Comparison of ENCODE assay signal across 9 cellular contexts in genomic region chr6:116450769-116451740, GRCh38. TPM values are rescaled to one million over a fixed set of nuclear protein-coding genes. Genes with fewer than 3 reads are reported as not detected.
DNase-seq lines count a peak whose midpoint lies in the region; ATAC-seq and TF ChIP-seq lines count a peak whose summit lies in the region.
"Had no signal": no experiment of that assay in that cellular context is flagged by ENCODE, and none has a peak within 500 bp of the region (broad histone marks: within the 10 kb centered on the region; RNA-seq: fewer than 3 reads in every experiment).

No MANE protein-coding gene starts in this region.

- H4K5ac ChIP-seq in H9 (ENCODE audit: insufficient read length, low read depth, low read length): no peak overlapping the region

- H3K4me3 Mint-ChIP-seq in H9: no peak overlapping the region
- no peak overlapping the region for H3K4me3 Mint-ChIP-seq in activated CD8-positive, alpha-beta memory T cell treated with anti-CD3 and anti-CD28 coated beads, Interleukin-2, amount 10 ng/mL, durations not matched to agents 7 days and 5 days

- H3K23me2 ChIP-seq in H9 (ENCODE audit: insufficient read length, low read depth, low read length, poor library complexity, severe bottlenecking): no peaks in the 10 kb centered on the region

- no peak overlapping the region for H3K56ac ChIP-seq in H9 (ENCODE audit: insufficient read length, low read depth, low read length)

- H3T11ph ChIP-seq in H9 (ENCODE audit: low read length): no peak overlapping the region

- no peak overlapping the region for H2AFZ ChIP-seq in H9 (ENCODE audit: low read length)
- H2AFZ ChIP-seq: parathyroid adenoma had no signal

- H3K9me3 ChIP-seq in H9 (ENCODE audit: control insufficient read depth, low read depth, low read length): no peaks in the 10 kb centered on the region

- no peak overlapping the region for H3K23ac ChIP-seq in H9 (ENCODE audit: insufficient read length, low read depth, low read length)

- H3K4me2 ChIP-seq in H9 (ENCODE audit: insufficient read depth, insufficient read length, low read length): no peak overlapping the region

- H2AK5ac ChIP-seq in H9 (ENCODE audit: insufficient read length, low read length): no peak overlapping the region

- in situ Hi-C loops in KBM-7 (cut with MboI; ENCODE audit: low pct_unique_long_range_greater_than_20kb, low sequenced_read_pairs): no loop called here

- no peak overlapping the region for H3K27ac Mint-ChIP-seq in H9
- no peak overlapping the region for H3K27ac Mint-ChIP-seq in activated CD8-positive, alpha-beta memory T cell treated with anti-CD3 and anti-CD28 coated beads, Interleukin-2, amount 10 ng/mL, durations not matched to agents 7 days and 5 days

- WGBS in H9 (ENCODE audit: extremely low coverage, insufficient read length, low lambda C conversion rate): no CpG with 5 or more reads among the region's 9 CpGs

- no peaks in the 10 kb centered on the region for H4K20me1 ChIP-seq in H9 (ENCODE audit: control insufficient read depth, insufficient read depth, insufficient read length)

- no peak overlapping the region for H2BK12ac ChIP-seq in H9 (ENCODE audit: insufficient read length, low read depth, low read length)

- no peaks in the 10 kb centered on the region for H3K9me3 Mint-ChIP-seq in H9
- no peaks in the 10 kb centered on the region for H3K9me3 Mint-ChIP-seq in activated CD8-positive, alpha-beta memory T cell treated with anti-CD3 and anti-CD28 coated beads, Interleukin-2, amount 10 ng/mL, durations not matched to agents 7 days and 5 days (ENCODE audit: low read depth)

- H3K4me1 ChIP-seq in foreskin keratinocyte (peaks cover 25% of the 10 kb centered on the region), H9 (ENCODE audit: insufficient read depth, low read length) (no peaks in the 10 kb centered on the region)
- H3K4me1 ChIP-seq: parathyroid adenoma had no signal

- H3K27me3 ChIP-seq in foreskin keratinocyte (no peaks in the 10 kb centered on the region), H9 (ENCODE audit: insufficient read depth, low read length) (no peaks in the 10 kb centered on the region)

- no peak overlapping the region for H3K4ac ChIP-seq in H9 (ENCODE audit: low read depth, low read length)

- H3K79me2 ChIP-seq in H9 (ENCODE audit: insufficient read depth, low read length): no peaks in the 10 kb centered on the region
- H3K79me2 ChIP-seq: parathyroid adenoma had no signal

- H2BK5ac ChIP-seq in H9 (ENCODE audit: insufficient read length, low read length): no peak overlapping the region

- DNase-seq in KBM-7 (peak; percentile 85), foreskin keratinocyte (peak; percentile 70 to 88), H9 (no peak), NCI-H82 (lab: John Stamatoyannopoulos, UW) (no peak), T-helper 9 cell (no peak)
- DNase-seq in activated CD8-positive, alpha-beta memory T cell treated with anti-CD3 and anti-CD28 coated beads, Interleukin-2, amount 10 ng/mL, durations not matched to agents 7 days and 5 days: no peak

- no peak overlapping the region for H3K18ac ChIP-seq in H9 (ENCODE audit: insufficient read length, low read depth, low read length)

- peaks cover 2 to 4% of the 10 kb centered on the region in 2 experiments; a peak in 2 of 4 replicates for H3K4me1 Mint-ChIP-seq in H9
- H3K4me1 Mint-ChIP-seq in activated CD8-positive, alpha-beta memory T cell treated with anti-CD3 and anti-CD28 coated beads, Interleukin-2, amount 10 ng/mL, durations not matched to agents 7 days and 5 days: peaks cover 30% of the 10 kb centered on the region

- peak; percentile 97 for ATAC-seq in GM18502 (IDR thresholded peaks at IDR 0.05; ENCODE audit: poor library complexity, unreplicated experiment)
- peak; percentile 86 for ATAC-seq in GM21717 (IDR thresholded peaks at IDR 0.05; ENCODE audit: unreplicated experiment)
- peak; percentile 69 for ATAC-seq in foreskin keratinocyte
- no peak for ATAC-seq in activated CD8-positive, alpha-beta memory T cell treated with anti-CD3 and anti-CD28 coated beads, Interleukin-2, amount 10 ng/mL, durations not matched to agents 7 days and 5 days

- H3K79me1 ChIP-seq in H9 (ENCODE audit: insufficient read depth, low read depth, low read length, poor library complexity, severe bottlenecking): no peaks in the 10 kb centered on the region

- CTCF ChIA-PET in activated CD8-positive, alpha-beta memory T cell treated with anti-CD3 and anti-CD28 coated beads, Interleukin-2, amount 10 ng/mL, durations not matched to agents 7 days and 5 days (lab: Charles Lee): interaction anchor here (1.1 to 1.8 kb wide), 2 partner anchors 10 to 83 kb away, joined by 5 to 6 read pairs; partner anchors contain the start of gene CALHM6

- H3K27me3 Mint-ChIP-seq in H9 (ENCODE audit: low read depth): no peaks in the 10 kb centered on the region; the same call in 1 of the 2 replicates
- peaks cover 19% of the 10 kb centered on the region for H3K27me3 Mint-ChIP-seq in activated CD8-positive, alpha-beta memory T cell treated with anti-CD3 and anti-CD28 coated beads, Interleukin-2, amount 10 ng/mL, durations not matched to agents 7 days and 5 days

- H3K27ac ChIP-seq in foreskin keratinocyte (peak overlapping the region; percentile 13), H9 (ENCODE audit: insufficient read length, low read depth, low read length) (no peak overlapping the region)
- H3K27ac ChIP-seq: parathyroid adenoma had no signal

- H3K14ac ChIP-seq in H9 (ENCODE audit: insufficient read depth, low read length): no peak overlapping the region

- no peak overlapping the region for H4K8ac ChIP-seq in H9 (replicated peaks; ENCODE audit: insufficient read length, low read depth, low read length)

- H2BK120ac ChIP-seq in H9 (ENCODE audit: low read depth, low read length, poor library complexity, severe bottlenecking): no peak overlapping the region

- H4K91ac ChIP-seq in H9 (ENCODE audit: insufficient read length, low read depth, low read length): no peak overlapping the region

- no peaks in the 10 kb centered on the region for H3K36me3 Mint-ChIP-seq in H9 (ENCODE audit: insufficient read depth in 1 of 3, low read depth in 3 of 3)
- H3K36me3 Mint-ChIP-seq in activated CD8-positive, alpha-beta memory T cell treated with anti-CD3 and anti-CD28 coated beads, Interleukin-2, amount 10 ng/mL, durations not matched to agents 7 days and 5 days: peaks cover 4% of the 10 kb centered on the region

- H2BK15ac ChIP-seq in H9 (ENCODE audit: low read depth, low read length): no peak overlapping the region

- no peak overlapping the region for H3K9ac ChIP-seq in H9 (ENCODE audit: extremely low read depth, insufficient read length, low read length)
- H3K9ac ChIP-seq: parathyroid adenoma had no signal

- TF ChIP-seq CTCF in foreskin keratinocyte (conservative IDR thresholded peaks at IDR 0.05) (no peak), H9 (conservative IDR thresholded peaks at IDR 0.05) (no peak)

- no peak overlapping the region for H2BK20ac ChIP-seq in H9 (ENCODE audit: low read depth, low read length, poor library complexity, severe bottlenecking)

RNA-seq across cellular contexts. Expression of gene CALHM6, which starts 10.1 kb away (rescaled TPM):
- total RNA-seq in foreskin keratinocyte (3.0 and 3.2 TPM in 2 replicates), H9 (2021) (0.44 and 0.68 TPM in 2 replicates)
- polyA plus RNA-seq in foreskin keratinocyte: 4.0 and 4.6 TPM in 2 replicates
- 10 to 100 TPM in 1 of 2 experiments, 1 to 10 TPM in 1; 3.8 to 13.8 TPM for total RNA-seq in activated CD8-positive, alpha-beta memory T cell treated with anti-CD3 and anti-CD28 coated beads, Interleukin-2, amount 10 ng/mL, durations not matched to agents 7 days and 5 days

Comparison
In these comparisons a context has a peak if more than half of its experiments do, and no peak if none do; other contexts are left out.
1. DNase-seq: peak in KBM-7 (single experiment) and foreskin keratinocyte (2 of 2); none in H9 (single experiment), NCI-H82 (single experiment), activated CD8-positive, alpha-beta memory T cell treated with anti-CD3 and anti-CD28 coated beads, Interleukin-2, amount 10 ng/mL, durations not matched to agents 7 days and 5 days (single experiment) and T-helper 9 cell (single experiment).